19 cellular contexts compared by ENCODE assay signal in the genomic region with DNA sequence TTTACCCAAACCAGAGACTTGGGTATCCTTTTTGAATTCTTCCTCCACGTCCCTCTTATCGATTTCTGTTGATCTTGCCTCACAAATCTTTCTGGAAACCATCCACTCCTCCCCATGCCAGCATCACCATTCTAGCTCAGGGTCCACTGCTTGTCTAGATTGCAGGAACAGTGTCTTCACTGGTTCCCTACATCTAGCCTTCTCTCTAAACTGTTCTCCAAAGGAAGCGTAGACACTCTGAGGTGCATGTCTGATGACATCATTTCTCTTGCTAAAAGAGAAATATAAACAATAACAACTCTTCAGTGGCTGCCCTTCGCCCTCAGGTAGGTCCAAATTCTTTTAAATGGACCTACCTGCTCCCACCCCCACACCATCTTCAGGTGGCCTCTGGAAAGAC.
"Had no signal": no experiment of that assay in that cellular context is flagged by ENCODE, and none has a peak within 500 bp of the region (broad histone marks: within the 10 kb centered on the region; RNA-seq: fewer than 3 reads in every experiment).

No MANE protein-coding gene starts in this region.

- ATAC-seq: K562, SK-N-SH treated with all-trans-retinoic acid at 6 μM for 48 hours had no signal

- H3K4me3 Mint-ChIP-seq: IgD-negative memory B cell had no signal

- H3K4me3 ChIP-seq: K562 had no signal

- DNase-seq: Kasumi-1, MM.1S, NCI-H1092 treated with DMSO at 0.1 percent for 48 hours, NCI-H1436, NCI-H187, NCI-H2029, NCI-H2081 treated with DMSO at 0.1 percent for 48 hours, NCI-H2171, NCI-H226, NCI-H446 treated with DMSO at 0.1 percent for 48 hours, NCI-H510A treated with DMSO at 0.1 percent for 48 hours, NCI-H526, NCI-H748 treated with DMSO at 0.1 percent for 48 hours, RPMI8226, SHP77 had no signal

- H3K27ac Mint-ChIP-seq: IgD-negative memory B cell had no signal

- H3K27ac ChIP-seq: KMS-11 had no signal

- H3K9me3 Mint-ChIP-seq: IgD-negative memory B cell had no signal
